7 cellular contexts compared by ENCODE assay signal in the genomic region with DNA sequence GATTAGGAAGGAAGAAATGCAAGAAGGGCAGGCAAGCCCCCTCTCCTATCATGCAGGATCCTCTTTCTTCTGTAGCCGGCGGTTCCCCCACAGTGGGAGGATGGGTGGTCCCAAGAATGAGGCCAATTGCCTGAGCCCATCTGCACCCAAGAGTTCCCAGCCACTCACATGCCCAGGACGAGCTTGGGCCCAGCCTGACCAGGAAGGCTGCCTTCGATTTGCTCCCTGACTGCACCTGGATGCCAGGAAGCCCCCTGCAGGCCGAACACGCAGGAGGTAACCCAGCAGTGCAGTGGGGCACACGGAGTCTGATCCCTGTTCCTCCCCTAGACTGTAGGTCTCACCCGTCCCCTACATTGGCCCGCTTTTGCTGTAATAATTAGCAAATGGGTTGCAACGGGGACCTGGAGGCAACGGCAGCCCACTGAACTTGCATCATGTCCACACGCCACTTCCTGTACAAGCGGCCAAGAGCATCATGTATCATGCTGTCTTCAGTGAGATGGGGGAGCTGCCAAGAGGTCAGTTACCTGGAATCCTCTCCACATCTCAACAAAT.
A peak's percentile ranks its signal among the peaks of the same experiment; 100 is the strongest.
DNase-seq lines count a peak whose midpoint lies in the region; ATAC-seq and TF ChIP-seq lines count a peak whose summit lies in the region.

No MANE protein-coding gene starts in this region.

- H3K23ac ChIP-seq in H9 (ENCODE audit: insufficient read length, low read depth, low read length): no peak overlapping the region

- H3K14ac ChIP-seq in H9 (ENCODE audit: insufficient read depth, low read length): no peak overlapping the region; the same call in 1 of the 2 replicates

- H3K9me3 Mint-ChIP-seq in H9 (no peaks in the 10 kb centered on the region), glutamatergic neuron (ENCODE audit: unreplicated experiment) (peaks cover 18% of the 10 kb centered on the region)

- H3K4me1 Mint-ChIP-seq in H9: peaks cover 26 to 41% of the 10 kb centered on the region in 2 experiments
- peaks cover 27% of the 10 kb centered on the region for H3K4me1 Mint-ChIP-seq in glutamatergic neuron (ENCODE audit: low read depth, unreplicated experiment)

- no peak overlapping the region for H3K4ac ChIP-seq in H9 (ENCODE audit: low read depth, low read length)

- DNase-seq in H9: peak; percentile 78
- no peak for DNase-seq in WERI-Rb-1
- DNase-seq in glutamatergic neuron: peak; percentile 18
- peak; percentile 37 to 73 for DNase-seq in gastrocnemius medialis
- DNase-seq in NCI-H2171 treated with DMSO at 0.1 percent for 48 hours (lab: John Stamatoyannopoulos, UW): no peak
- no peak for DNase-seq in NCI-H1417 treated with DMSO at 0.1 percent for 48 hours (lab: John Stamatoyannopoulos, UW)

- H3K27ac ChIP-seq in H9 (ENCODE audit: insufficient read length, low read depth, low read length): no peak overlapping the region
- no peak overlapping the region for H3K27ac ChIP-seq in WERI-Rb-1
- peak overlapping the region; percentile 24 to 58 (median 56) for H3K27ac ChIP-seq in gastrocnemius medialis

- in situ Hi-C loops in gastrocnemius medialis (cut with MboI; ENCODE audit: low sequenced_read_pairs in 4 of 4): no loop called here

- no peak overlapping the region for H4K8ac ChIP-seq in H9 (replicated peaks; ENCODE audit: insufficient read length, low read depth, low read length)

- H4K5ac ChIP-seq in H9 (ENCODE audit: insufficient read length, low read depth, low read length): no peak overlapping the region

- no peaks in the 10 kb centered on the region; the same call in 1 of the 2 replicates for H3K27me3 Mint-ChIP-seq in H9 (ENCODE audit: low read depth)
- peaks cover 19% of the 10 kb centered on the region for H3K27me3 Mint-ChIP-seq in glutamatergic neuron (ENCODE audit: unreplicated experiment)

- H2BK12ac ChIP-seq in H9 (ENCODE audit: insufficient read length, low read depth, low read length): no peak overlapping the region

- no peak overlapping the region for H3K18ac ChIP-seq in H9 (ENCODE audit: insufficient read length, low read depth, low read length)

- H3K36me3 ChIP-seq in WERI-Rb-1 (peaks cover 7% of the 10 kb centered on the region), gastrocnemius medialis (peaks cover 0 to 12% of the 10 kb centered on the region in 2 donors)

- H4K20me1 ChIP-seq in H9 (ENCODE audit: control insufficient read depth, insufficient read depth, insufficient read length): no peaks in the 10 kb centered on the region

- H2AK5ac ChIP-seq in H9 (ENCODE audit: insufficient read length, low read length): no peak overlapping the region

- peak; percentile 29 to 59 for ATAC-seq in gastrocnemius medialis
- no peak for ATAC-seq in HG03457 (IDR thresholded peaks at IDR 0.05; ENCODE audit: unreplicated experiment)

- intact Hi-C loops in gastrocnemius medialis (cut with DNase I; ENCODE audit: low total_unique reads): loop anchor here (5.0 kb wide), 1 partner anchor 34 kb away; no protein-coding TSS in a partner anchor

- H3K27ac Mint-ChIP-seq in H9 (peak overlapping the region; percentile 40 to 78 (median 62); a peak in 5 of 7 replicates), glutamatergic neuron (ENCODE audit: unreplicated experiment) (no peak overlapping the region)

- H3K4me1 ChIP-seq in H9 (ENCODE audit: insufficient read depth, low read length): no peaks in the 10 kb centered on the region; the same call in 1 of the 2 replicates
- H3K4me1 ChIP-seq in gastrocnemius medialis: peaks cover 21 to 36% of the 10 kb centered on the region in 2 donors

- H3K4me2 ChIP-seq in H9 (ENCODE audit: insufficient read depth, insufficient read length, low read length): no peak overlapping the region

- no peak overlapping the region for H4K91ac ChIP-seq in H9 (ENCODE audit: insufficient read length, low read depth, low read length)

- no peak overlapping the region for H2BK20ac ChIP-seq in H9 (ENCODE audit: low read depth, low read length, poor library complexity, severe bottlenecking)

- H2AFZ ChIP-seq in H9 (ENCODE audit: low read length): no peak overlapping the region

- no peaks in the 10 kb centered on the region for H3K79me2 ChIP-seq in H9 (ENCODE audit: insufficient read depth, low read length)

- no peaks in the 10 kb centered on the region for H3K79me1 ChIP-seq in H9 (ENCODE audit: insufficient read depth, low read depth, low read length, poor library complexity, severe bottlenecking)

- no peaks in the 10 kb centered on the region for H3K27me3 ChIP-seq in H9 (ENCODE audit: insufficient read depth, low read length)
- H3K27me3 ChIP-seq in WERI-Rb-1 (ENCODE audit: insufficient read depth, low read depth, severe bottlenecking): no peaks in the 10 kb centered on the region
- H3K27me3 ChIP-seq in gastrocnemius medialis: no peaks in the 10 kb centered on the region

- H3K9me3 ChIP-seq in H9 (ENCODE audit: control insufficient read depth, low read depth, low read length): no peaks in the 10 kb centered on the region
- H3K9me3 ChIP-seq in WERI-Rb-1 (ENCODE audit: severe bottlenecking): no peaks in the 10 kb centered on the region
- H3K9me3 ChIP-seq in gastrocnemius medialis: no peaks in the 10 kb centered on the region

- no CpG with 5 or more reads among the region's 13 CpGs for WGBS in H9 (ENCODE audit: extremely low coverage, insufficient read length, low lambda C conversion rate)

- no peak for TF ChIP-seq POLR2A in gastrocnemius medialis (IDR thresholded peaks at IDR 0.05)

- peaks cover 5 to 7% (median 6%) of the 10 kb centered on the region in 3 experiments; a peak in 6 of 7 replicates for H3K36me3 Mint-ChIP-seq in H9 (ENCODE audit: insufficient read depth in 1 of 3, low read depth in 3 of 3)
- peaks cover 4% of the 10 kb centered on the region for H3K36me3 Mint-ChIP-seq in glutamatergic neuron (ENCODE audit: unreplicated experiment)

- peak; percentile 53; the same call in 2 of the 3 replicates for TF ChIP-seq CTCF in H9 (conservative IDR thresholded peaks at IDR 0.05)
- peak; percentile 52; the same call in 1 of the 2 replicates for TF ChIP-seq CTCF in WERI-Rb-1 (IDR thresholded peaks at IDR 0.05; ENCODE audit: low read depth, low read length)
- TF ChIP-seq CTCF in glutamatergic neuron (IDR thresholded peaks at IDR 0.05; ENCODE audit: partially characterized antibody, unreplicated experiment): no peak
- TF ChIP-seq CTCF in gastrocnemius medialis (IDR thresholded peaks at IDR 0.05 in 4 of 5, conservative IDR thresholded peaks at IDR 0.05 in 1 of 5): no peak

- no peak overlapping the region for H3T11ph ChIP-seq in H9 (ENCODE audit: low read length)

- H3K56ac ChIP-seq in H9 (ENCODE audit: insufficient read length, low read depth, low read length): no peak overlapping the region

- no peak overlapping the region for H2BK120ac ChIP-seq in H9 (ENCODE audit: low read depth, low read length, poor library complexity, severe bottlenecking)

- H3K4me3 Mint-ChIP-seq in H9 (no peak overlapping the region), glutamatergic neuron (ENCODE audit: unreplicated experiment) (no peak overlapping the region)

- H3K4me3 ChIP-seq in WERI-Rb-1 (ENCODE audit: low read depth, low read length) (no peak overlapping the region), gastrocnemius medialis (no peak overlapping the region)

- no peak overlapping the region for H2BK15ac ChIP-seq in H9 (ENCODE audit: low read depth, low read length)

- no peaks in the 10 kb centered on the region for H3K23me2 ChIP-seq in H9 (ENCODE audit: insufficient read length, low read depth, low read length, poor library complexity, severe bottlenecking)

- no peak overlapping the region for H2BK5ac ChIP-seq in H9 (ENCODE audit: insufficient read length, low read length)

- H3K9ac ChIP-seq in H9 (ENCODE audit: extremely low read depth, insufficient read length, low read length): no peak overlapping the region

Comparison
In these comparisons a context has a peak if more than half of its experiments do, and no peak if none do; other contexts are left out.
1. DNase-seq: peak in H9 (single experiment), glutamatergic neuron (single experiment) and gastrocnemius medialis (2 of 2); none in WERI-Rb-1 (single experiment), NCI-H2171 treated with DMSO at 0.1 percent for 48 hours (single experiment) and NCI-H1417 treated with DMSO at 0.1 percent for 48 hours (single experiment).
2. H3K27ac ChIP-seq: peak in gastrocnemius medialis (4 of 4); none in H9 (single experiment) and WERI-Rb-1 (single experiment).
3. CTCF ChIP-seq: peak in H9 (single experiment) and WERI-Rb-1 (single experiment); none in glutamatergic neuron (single experiment) and gastrocnemius medialis (0 of 5).